8 cellular contexts compared by ENCODE assay signal in the genomic region with DNA sequence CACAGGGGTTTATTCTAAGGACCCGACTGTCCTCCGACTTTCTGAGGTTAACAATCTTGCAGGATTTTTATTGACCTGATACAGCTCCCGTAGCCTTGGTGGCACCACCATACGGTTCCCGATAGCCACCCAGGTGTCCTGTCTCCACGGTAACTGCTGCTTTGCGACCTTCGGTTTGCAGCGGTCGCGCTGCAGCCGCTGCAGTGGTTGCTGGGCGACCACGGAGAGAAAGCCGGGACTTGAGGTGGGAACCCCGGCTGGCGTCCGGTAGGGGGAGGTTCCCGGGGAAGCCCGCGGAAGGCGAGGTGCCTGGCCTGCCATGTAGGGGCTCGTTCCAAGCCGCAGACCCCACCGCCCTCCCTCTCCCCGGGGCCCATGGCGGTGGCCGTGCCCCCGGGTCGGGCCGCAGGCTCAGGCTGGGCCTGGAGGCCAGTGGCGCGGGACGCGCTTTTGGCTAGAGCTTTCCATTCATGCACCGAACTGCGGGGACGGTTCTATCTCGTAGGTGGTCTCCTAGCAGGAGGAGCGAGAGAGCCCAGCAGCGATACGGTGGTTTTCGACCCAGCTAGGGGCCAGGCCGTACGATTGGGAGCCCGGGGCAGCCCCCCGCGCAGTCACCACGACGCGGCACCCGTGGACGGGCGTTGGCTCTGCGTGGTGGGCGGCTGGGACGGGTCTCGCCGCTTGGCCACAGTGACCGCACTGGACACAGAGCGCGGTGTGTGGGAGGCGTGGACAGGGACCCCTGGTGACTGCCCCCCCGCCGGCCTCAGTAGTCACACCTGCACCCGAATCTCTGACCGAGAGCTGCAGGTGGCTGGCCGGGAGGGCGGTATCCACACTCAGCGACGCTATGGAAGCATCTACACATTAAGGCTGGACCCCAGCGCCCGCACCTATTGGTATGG. TPM values are rescaled to one million over a fixed set of nuclear protein-coding genes. Genes with fewer than 3 reads are reported as not detected.
A peak's percentile ranks its signal among the peaks of the same experiment; 100 is the strongest.
DNase-seq lines count a peak whose midpoint lies in the region; ATAC-seq, FAIRE-seq and TF ChIP-seq lines count a peak whose summit lies in the region.

A gene with protein sequence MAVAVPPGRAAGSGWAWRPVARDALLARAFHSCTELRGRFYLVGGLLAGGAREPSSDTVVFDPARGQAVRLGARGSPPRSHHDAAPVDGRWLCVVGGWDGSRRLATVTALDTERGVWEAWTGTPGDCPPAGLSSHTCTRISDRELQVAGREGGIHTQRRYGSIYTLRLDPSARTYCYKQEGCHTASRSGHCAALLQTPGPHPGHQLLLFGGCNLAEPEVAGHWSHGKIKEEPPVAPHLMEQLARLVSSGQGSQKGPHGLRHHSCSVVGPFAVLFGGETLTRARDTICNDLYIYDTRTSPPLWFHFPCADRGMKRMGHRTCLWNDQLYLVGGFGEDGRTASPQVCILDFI (plus strand): TSS at position 201 of the 908 bp plus-strand sequence. CDS start 175 bp downstream, at position 376.

- peaks cover 22% of the 10 kb centered on the region for H3K4me1 Mint-ChIP-seq in activated CD8-positive, alpha-beta memory T cell treated with anti-CD3 and anti-CD28 coated beads, Interleukin-2, amount 10 ng/mL, durations not matched to agents 7 days and 5 days

- peaks cover 13% of the 10 kb centered on the region for H3K36me3 Mint-ChIP-seq in activated CD8-positive, alpha-beta memory T cell treated with anti-CD3 and anti-CD28 coated beads, Interleukin-2, amount 10 ng/mL, durations not matched to agents 7 days and 5 days

- peaks cover 0 to 6% (median 0%) of the 10 kb centered on the region in 4 experiments; a peak in 2 of 7 replicates for H3K4me1 ChIP-seq in H1 (replicated peaks in 1 of 4; ENCODE audit: control insufficient read depth in 3 of 4, insufficient read depth in 4 of 4, low read length in 3 of 4)
- peaks cover 9% of the 10 kb centered on the region for H3K4me1 ChIP-seq in mesenchymal stem cell (ENCODE audit: control insufficient read depth, insufficient read depth, low read depth, low read length)

- H4K5ac ChIP-seq in H1 (ENCODE audit: insufficient read length, low read depth, low read length): peak within 1 kb of the TSS; percentile 75

- peak in 2 of 3 experiments; percentile 30 to 37; a peak in 3 of 4 replicates for TF ChIP-seq CTCF in H1 (IDR thresholded peaks at IDR 0.05; ENCODE audit: control extremely low read depth in 1 of 3, insufficient read depth in 1 of 3, low read depth in 1 of 3, low read length in 3 of 3)

- no peaks in the 10 kb centered on the region for H3K27me3 Mint-ChIP-seq in activated CD8-positive, alpha-beta memory T cell treated with anti-CD3 and anti-CD28 coated beads, Interleukin-2, amount 10 ng/mL, durations not matched to agents 7 days and 5 days

- H3K27me3 ChIP-seq in H1 (replicated peaks in 1 of 4; ENCODE audit: control insufficient read depth in 3 of 4, extremely low read depth in 1 of 4, insufficient read depth in 3 of 4, low read length in 3 of 4) (no peaks in the 10 kb centered on the region), mesenchymal stem cell (ENCODE audit: control insufficient read depth in 1 of 2, insufficient read depth in 1 of 2, low read length in 2 of 2) (no peaks in the 10 kb centered on the region)

- DNase-seq in NCI-H2171 treated with DMSO at 0.1 percent for 48 hours (lab: John Stamatoyannopoulos, UW) (peak; percentile 90), H1 (ENCODE audit: low read depth in 1 of 2, low spot score in 2 of 2) (peak; percentile 87 to 89), mesenchymal stem cell (peak; percentile 84), SKM-1 (lab: John Stamatoyannopoulos, UW; ENCODE audit: unreplicated experiment) (no peak)
- peak; percentile 90 for DNase-seq in activated CD8-positive, alpha-beta memory T cell treated with anti-CD3 and anti-CD28 coated beads, Interleukin-2, amount 10 ng/mL, durations not matched to agents 7 days and 5 days
- peak; percentile 71 to 75 for DNase-seq in stimulated activated CD8-positive, alpha-beta memory T cell treated with anti-CD3 and anti-CD28 coated beads, Interleukin-15, amount 100 ng/mL, for 48 hours (ENCODE audit: low read depth in 2 of 2)

- no peaks in the 10 kb centered on the region for H4K20me1 ChIP-seq in H1 (replicated peaks in 1 of 2; ENCODE audit: control insufficient read depth in 1 of 2, insufficient read depth in 2 of 2, low read length in 2 of 2)

- H2BK12ac ChIP-seq in H1 (ENCODE audit: low read depth, low read length) (no peak within 1 kb of the TSS; the same call in 1 of the 2 replicates), mesenchymal stem cell (ENCODE audit: low read length in 2 of 2) (peak within 1 kb of the TSS in 1 of 2 experiments; percentile 24)

- FAIRE-seq in H1 (lab: Jason Lieb, UNC): peak; percentile 32

- no peak within 1 kb of the TSS for H4K91ac ChIP-seq in H1 (replicated peaks; ENCODE audit: insufficient read length, low read length)
- H4K91ac ChIP-seq in mesenchymal stem cell (ENCODE audit: low read length): peak within 1 kb of the TSS; percentile 88

- H2AFZ ChIP-seq in H1 (ENCODE audit: low read length) (peak within 1 kb of the TSS; percentile 99), mesenchymal stem cell (ENCODE audit: low read depth, low read length) (peak within 1 kb of the TSS; percentile 94)

- peak; percentile 5 to 12; a peak in 1 of 4 replicates for TF ChIP-seq RAD21 in H1 (IDR thresholded peaks at IDR 0.05 in 1 of 2, conservative IDR thresholded peaks at IDR 0.05 in 1 of 2; ENCODE audit: low read depth in 2 of 2, low read length in 2 of 2)

- no peak within 1 kb of the TSS for H3K23ac ChIP-seq in H1 (ENCODE audit: insufficient read length)
- peak within 1 kb of the TSS in 1 of 2 experiments; percentile 34 for H3K23ac ChIP-seq in mesenchymal stem cell (ENCODE audit: low read length in 2 of 2)

- peak within 1 kb of the TSS; percentile 48 to 99 for H3K4me2 ChIP-seq in H1 (ENCODE audit: insufficient read depth in 1 of 2, low read depth in 2 of 2, low read length in 2 of 2)
- peak within 1 kb of the TSS; percentile 78 for H3K4me2 ChIP-seq in mesenchymal stem cell (ENCODE audit: low read length, poor library complexity, severe bottlenecking)

- H2AK5ac ChIP-seq in H1 (ENCODE audit: low read depth, low read length) (no peak within 1 kb of the TSS), mesenchymal stem cell (ENCODE audit: low read length, severe bottlenecking) (no peak within 1 kb of the TSS)

- TF ChIP-seq POLR2A in GM18505 (IDR thresholded peaks at IDR 0.05; ENCODE audit: borderline replicate concordance, extremely low read depth, insufficient read depth, insufficient read length) (no peak), H1 (IDR thresholded peaks at IDR 0.05; ENCODE audit: control extremely low read depth in 1 of 2, low read depth in 2 of 2, low read length in 2 of 2) (peak in 1 of 2 experiments; percentile 51; a peak in 1 of 3 replicates)

- no peak within 1 kb of the TSS for H3K4ac ChIP-seq in H1 (replicated peaks; ENCODE audit: insufficient read length, low read depth, low read length)
- H3K4ac ChIP-seq in mesenchymal stem cell (ENCODE audit: low read depth in 1 of 2, low read length in 2 of 2): peak within 1 kb of the TSS; percentile 36 to 69

- H4K8ac ChIP-seq in H1 (ENCODE audit: extremely low read depth, insufficient read depth, low read length) (peak within 1 kb of the TSS; percentile 63; the same call in 1 of the 2 replicates), mesenchymal stem cell (ENCODE audit: low read length) (peak within 1 kb of the TSS; percentile 89)

- POLR2A ChIA-PET in H1 (lab: Charles Lee; ENCODE audit: partially characterized antibody): interaction anchor here (0.6 to 5.3 kb wide), 11 partner anchors 13 to 108 kb away, joined by 3 to 32 read pairs (median 6); partner anchors contain the start of genes ARHGAP30, DEDD, F11R and NIT1

- H3K18ac ChIP-seq in H1 (ENCODE audit: extremely low read depth, low read length): peak within 1 kb of the TSS; percentile 71
- peak within 1 kb of the TSS in 1 of 2 experiments; percentile 82 for H3K18ac ChIP-seq in mesenchymal stem cell (ENCODE audit: low read depth in 1 of 2, low read length in 2 of 2)

- H3K27ac ChIP-seq in H1 (ENCODE audit: low read depth, low read length) (no peak within 1 kb of the TSS), mesenchymal stem cell (ENCODE audit: low read length, poor library complexity, severe bottlenecking) (peak within 1 kb of the TSS; percentile 4)

- H3K4me3 ChIP-seq in H1 (ENCODE audit: extremely low read depth in 1 of 4, insufficient read depth in 2 of 4, low read depth in 3 of 4, low read length in 4 of 4) (peak within 1 kb of the TSS; percentile 63 to 89 (median 71)), mesenchymal stem cell (ENCODE audit: insufficient read depth in 1 of 2, low read depth in 1 of 2, low read length in 2 of 2) (peak within 1 kb of the TSS; percentile 71 to 94)

- H3K9me3 ChIP-seq in H1 (ENCODE audit: insufficient read depth in 2 of 2, low read depth in 1 of 2, low read length in 1 of 2) (no peaks in the 10 kb centered on the region), mesenchymal stem cell (ENCODE audit: control insufficient read depth, low read length) (no peaks in the 10 kb centered on the region)

- H3K27ac Mint-ChIP-seq in activated CD8-positive, alpha-beta memory T cell treated with anti-CD3 and anti-CD28 coated beads, Interleukin-2, amount 10 ng/mL, durations not matched to agents 7 days and 5 days: peak within 1 kb of the TSS; percentile 86

- peak within 1 kb of the TSS; percentile 89 for H3K4me3 Mint-ChIP-seq in activated CD8-positive, alpha-beta memory T cell treated with anti-CD3 and anti-CD28 coated beads, Interleukin-2, amount 10 ng/mL, durations not matched to agents 7 days and 5 days

- peaks cover 13% of the 10 kb centered on the region for H3K23me2 ChIP-seq in H1 (ENCODE audit: low read depth, low read length)

- H3K79me2 ChIP-seq in H1 (ENCODE audit: control insufficient read depth in 1 of 2, insufficient read depth in 2 of 2, low read length in 2 of 2): no peaks in the 10 kb centered on the region

- no peak within 1 kb of the TSS for H2BK120ac ChIP-seq in H1 (replicated peaks; ENCODE audit: low read depth, low read length)
- H2BK120ac ChIP-seq in mesenchymal stem cell (ENCODE audit: low read depth, low read length): no peak within 1 kb of the TSS

- ATAC-seq in GM18505 (IDR thresholded peaks at IDR 0.05; ENCODE audit: unreplicated experiment): peak; percentile 57
- peak; percentile 76 for ATAC-seq in HG02885 (IDR thresholded peaks at IDR 0.05; ENCODE audit: poor library complexity, unreplicated experiment)
- peak; percentile 77 for ATAC-seq in activated CD8-positive, alpha-beta memory T cell treated with anti-CD3 and anti-CD28 coated beads, Interleukin-2, amount 10 ng/mL, durations not matched to agents 7 days and 5 days

- H3K56ac ChIP-seq in H1 (replicated peaks; ENCODE audit: insufficient read length, low read depth, low read length): no peak within 1 kb of the TSS

- TF ChIP-seq EP300 in H1 (IDR thresholded peaks at IDR 0.05; ENCODE audit: borderline replicate concordance in 1 of 2, low read depth in 2 of 2, low read length in 2 of 2): peak in 1 of 2 experiments; percentile 33; a peak in 1 of 3 replicates

- H3K36me3 ChIP-seq in H1 (ENCODE audit: control insufficient read depth in 2 of 4, insufficient read depth in 4 of 4, low read length in 3 of 4) (peaks cover 0 to 14% (median 6%) of the 10 kb centered on the region in 4 experiments; a peak in 5 of 8 replicates), mesenchymal stem cell (ENCODE audit: control insufficient read depth in 1 of 2, insufficient read depth in 2 of 2, low read depth in 1 of 2, low read length in 2 of 2) (peaks cover 16 to 21% of the 10 kb centered on the region in 2 experiments)

- H3K14ac ChIP-seq in H1 (ENCODE audit: insufficient read length) (no peak within 1 kb of the TSS), mesenchymal stem cell (ENCODE audit: low read length in 2 of 2) (peak within 1 kb of the TSS in 1 of 2 experiments; percentile 79)

- peak within 1 kb of the TSS; percentile 29 to 69 (median 50); a peak in 6 of 7 replicates for H3K9ac ChIP-seq in H1 (replicated peaks in 1 of 4; ENCODE audit: extremely low read depth in 1 of 4, low read depth in 3 of 4, low read length in 3 of 4)
- H3K9ac ChIP-seq in mesenchymal stem cell (ENCODE audit: low read length): peak within 1 kb of the TSS; percentile 87

- 4% methylated on average over 57 of the region's 73 CpGs; no CpG with 5 or more reads in 1 of the 2 experiments for WGBS in H1 (ENCODE audit: extremely low coverage in 1 of 2, insufficient coverage in 1 of 2, insufficient read length in 1 of 2, insufficient replicate concordance in 2 of 2, low coverage in 1 of 2, low lambda C conversion rate in 2 of 2, missing lambda C conversion rate in 1 of 2), 2 experiments
- WGBS in mesenchymal stem cell: 7% methylated on average over 69 of the region's 73 CpGs

- H2BK15ac ChIP-seq in H1 (ENCODE audit: low read length): peak within 1 kb of the TSS; percentile 88; the same call in 1 of the 2 replicates
- H2BK15ac ChIP-seq in mesenchymal stem cell (ENCODE audit: low read depth, poor library complexity, severe bottlenecking): peak within 1 kb of the TSS; percentile 33

- peak within 1 kb of the TSS; percentile 73; the same call in 1 of the 2 replicates for H2BK20ac ChIP-seq in H1 (ENCODE audit: low read length)

- no peaks in the 10 kb centered on the region for H3K9me3 Mint-ChIP-seq in activated CD8-positive, alpha-beta memory T cell treated with anti-CD3 and anti-CD28 coated beads, Interleukin-2, amount 10 ng/mL, durations not matched to agents 7 days and 5 days (ENCODE audit: low read depth)

- H2BK5ac ChIP-seq in H1 (ENCODE audit: low read depth, low read length): peak within 1 kb of the TSS; percentile 81; the same call in 1 of the 2 replicates
- H2BK5ac ChIP-seq in mesenchymal stem cell (ENCODE audit: low read depth, low read length, poor library complexity, severe bottlenecking): no peak within 1 kb of the TSS

- H3K79me1 ChIP-seq in H1 (ENCODE audit: low read depth, low read length) (peaks cover 3% of the 10 kb centered on the region; the same call in 1 of the 2 replicates), mesenchymal stem cell (replicated peaks; ENCODE audit: low read length, poor library complexity, severe bottlenecking) (peaks cover 8% of the 10 kb centered on the region)

- CTCF ChIA-PET in activated CD8-positive, alpha-beta memory T cell treated with anti-CD3 and anti-CD28 coated beads, Interleukin-2, amount 10 ng/mL, durations not matched to agents 7 days and 5 days (lab: Charles Lee): interaction anchor here (1.0 to 5.9 kb wide), 31 partner anchors 7 to 316 kb away, joined by 3 to 154 read pairs (median 6); partner anchors contain the start of genes ARHGAP30, DEDD, ITLN2 and NECTIN4
- CTCF ChIA-PET in H1 (lab: Charles Lee; ENCODE audit: partially characterized antibody): interaction anchor here (0.6 to 10.0 kb wide), 36 partner anchors 8 to 415 kb away, joined by 3 to 282 read pairs (median 4); partner anchors contain the start of genes ARHGAP30, F11R, ITLN2 and NECTIN4

RNA-seq across cellular contexts. Expression of the gene that starts here (rescaled TPM):
- under 1 TPM; 0.52 to 0.85 TPM for total RNA-seq in activated CD8-positive, alpha-beta memory T cell treated with anti-CD3 and anti-CD28 coated beads, Interleukin-2, amount 10 ng/mL, durations not matched to agents 7 days and 5 days
- 4.0 and 6.5 TPM in 2 replicates for total RNA-seq in H1 (2021; fragmentation: NEBNext Ultra II Directional; extraction: Animal tissue kit (Norgen Biotek cat#: 25700))
- polyA plus RNA-seq in H1 (2011; rRNA removed): 15.6 and 18.0 TPM in 2 replicates
- polyA plus RNA-seq in H1 (2011; cell fraction: cytosol; rRNA removed): 13.7 TPM
- polyA plus RNA-seq in H1 (2011; cell fraction: nucleus; rRNA removed): 23.2 TPM
- polyA plus RNA-seq in H1 (2012, experiment 1 of 2): 7.0 to 10.7 TPM (median 8.3 TPM) in 4 replicates
- 10.4 TPM for polyA plus RNA-seq in H1 (2012, experiment 2 of 2)
- 6.8 TPM for polyA plus RNA-seq in H1 (2013, experiment 1 of 2)
- polyA plus RNA-seq in H1 (2013, experiment 2 of 2): 6.3 TPM
- polyA minus RNA-seq in H1 (2011; rRNA and poly(A)+ RNA removed): 3.7 and 6.6 TPM in 2 replicates
- 3.1 TPM for polyA minus RNA-seq in H1 (2011; cell fraction: cytosol; rRNA and poly(A)+ RNA removed)
- polyA minus RNA-seq in H1 (2011; cell fraction: nucleus; rRNA and poly(A)+ RNA removed): 4.4 TPM
- 1.3 TPM for polyA plus RNA-seq in mesenchymal stem cell (2013, experiment 1 of 2)
- polyA plus RNA-seq in mesenchymal stem cell (2013, experiment 2 of 2): 1.7 TPM

Comparison
In these comparisons a context has a peak if more than half of its experiments do, and no peak if none do; other contexts are left out.
1. Peak in DNase-seq and ATAC-seq in activated CD8-positive, alpha-beta memory T cell treated with anti-CD3 and anti-CD28 coated beads, Interleukin-2, amount 10 ng/mL, durations not matched to agents 7 days and 5 days; RNA of the gene not detected or under 1 TPM.